Comparison of ENCODE assay signal across 8 cellular contexts in genomic region chr20:39264506-39265172, GRCh38.
DNase-seq lines count a peak whose midpoint lies in the region; ATAC-seq and TF ChIP-seq lines count a peak whose summit lies in the region.

No MANE protein-coding gene starts in this region.

- H3K36me3 ChIP-seq in thoracic aorta = no peaks in the 10 kb centered on the region

- H3K9me3 Mint-ChIP-seq in activated CD4-positive, alpha-beta T cell treated with anti-CD3 and anti-CD28 coated beads, Interleukin-2, amount 10 ng/mL, durations not matched to agents 7 days and 5 days = no peaks in the 10 kb centered on the region

- no peaks in the 10 kb centered on the region for H3K36me3 Mint-ChIP-seq in activated CD4-positive, alpha-beta T cell treated with anti-CD3 and anti-CD28 coated beads, Interleukin-2, amount 10 ng/mL, durations not matched to agents 7 days and 5 days (ENCODE audit: low read depth)

- no peaks in the 10 kb centered on the region for H3K9me3 ChIP-seq in thoracic aorta

- no peak overlapping the region for H3K4me3 ChIP-seq in thoracic aorta

- H3K4me3 Mint-ChIP-seq in activated CD4-positive, alpha-beta T cell treated with anti-CD3 and anti-CD28 coated beads, Interleukin-2, amount 10 ng/mL, durations not matched to agents 7 days and 5 days = no peak overlapping the region

- H3K27ac ChIP-seq in thoracic aorta = no peak overlapping the region

- H3K4me1 Mint-ChIP-seq in activated CD4-positive, alpha-beta T cell treated with anti-CD3 and anti-CD28 coated beads, Interleukin-2, amount 10 ng/mL, durations not matched to agents 7 days and 5 days = no peaks in the 10 kb centered on the region

- peaks cover 3% of the 10 kb centered on the region for H3K27me3 Mint-ChIP-seq in activated CD4-positive, alpha-beta T cell treated with anti-CD3 and anti-CD28 coated beads, Interleukin-2, amount 10 ng/mL, durations not matched to agents 7 days and 5 days

- H3K27ac Mint-ChIP-seq in activated CD4-positive, alpha-beta T cell treated with anti-CD3 and anti-CD28 coated beads, Interleukin-2, amount 10 ng/mL, durations not matched to agents 7 days and 5 days = no peak overlapping the region

- CTCF ChIA-PET in activated CD4-positive, alpha-beta T cell treated with anti-CD3 and anti-CD28 coated beads, Interleukin-2, amount 10 ng/mL, durations not matched to agents 7 days and 5 days (lab: Charles Lee) = interaction anchor here (1.3 to 1.4 kb wide), 2 partner anchors 18 to 42 kb away, joined by 3 to 4 read pairs; no protein-coding TSS in a partner anchor

- DNase-seq in CD1c-positive myeloid dendritic cell (ENCODE audit: extremely low spot score) (peak; percentile 49), H4 (ENCODE audit: low spot score) (peak; percentile 8), NCI-H226 (peak; percentile 48), mucosa of gallbladder (ENCODE audit: low spot score) (peak; percentile 51), thoracic aorta (ENCODE audit: low spot score) (peak; percentile 8)
- peak; percentile 49 for DNase-seq in activated CD4-positive, alpha-beta T cell treated with anti-CD3 and anti-CD28 coated beads, Interleukin-2, amount 10 ng/mL, durations not matched to agents 7 days and 5 days

- H3K27me3 ChIP-seq in thoracic aorta (replicated peaks; ENCODE audit: insufficient read depth) = no peaks in the 10 kb centered on the region

- ATAC-seq in esophagus mucosa = peak; percentile 86
- no peak for ATAC-seq in thoracic aorta (ENCODE audit: insufficient number of reproducible peaks, low FRiP score, low read depth)
- ATAC-seq in GM18907 (IDR thresholded peaks at IDR 0.05; ENCODE audit: unreplicated experiment) = no peak

- H3K4me1 ChIP-seq in thoracic aorta (ENCODE audit: control insufficient read depth in 1 of 2, low read depth in 2 of 2) = no peaks in the 10 kb centered on the region

- peak; percentile 56 for TF ChIP-seq CTCF in thoracic aorta (IDR thresholded peaks at IDR 0.05)

- POLR2A ChIA-PET in activated CD4-positive, alpha-beta T cell treated with anti-CD3 and anti-CD28 coated beads, Interleukin-2, amount 10 ng/mL, durations not matched to agents 7 days and 5 days (lab: Charles Lee) = no interaction called here
